21 cellular contexts compared by ENCODE assay signal in the genomic region with DNA sequence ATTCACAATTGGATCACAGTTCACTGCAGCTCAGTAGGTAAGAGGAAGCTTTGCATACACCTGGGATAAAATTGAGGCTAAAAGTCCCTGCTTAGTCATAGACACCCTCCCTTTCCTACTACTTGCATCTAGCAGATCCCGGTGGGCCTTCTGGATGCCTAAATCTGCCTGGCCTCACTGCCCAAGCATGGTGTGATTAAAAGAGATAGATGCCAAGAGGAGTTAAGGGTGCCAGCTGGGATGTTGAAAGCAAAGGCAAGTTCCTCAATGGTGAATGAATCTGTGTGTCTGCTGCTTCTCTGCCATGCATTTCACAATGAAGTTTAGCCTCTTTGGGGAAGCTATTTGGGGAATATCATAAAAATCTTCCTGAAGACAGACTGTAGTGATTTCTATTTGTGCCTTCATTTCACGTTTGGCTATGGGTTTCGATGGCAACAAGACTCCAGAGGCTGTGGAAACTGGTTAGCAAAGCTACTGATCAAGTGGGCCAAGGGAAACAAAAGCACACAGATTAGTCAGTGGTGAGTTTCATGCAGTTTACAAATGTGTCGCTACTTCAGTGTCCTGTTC.
DNase-seq lines count a peak whose midpoint lies in the region; ATAC-seq, FAIRE-seq and TF ChIP-seq lines count a peak whose summit lies in the region.
"Had no signal": no experiment of that assay in that cellular context is flagged by ENCODE, and none has a peak within 500 bp of the region (broad histone marks: within the 10 kb centered on the region; RNA-seq: fewer than 3 reads in every experiment).

No MANE protein-coding gene starts in this region.

- no peaks in the 10 kb centered on the region for H3K9me3 ChIP-seq in GM23248 (ENCODE audit: low read depth)
- H3K9me3 ChIP-seq in ascending aorta = no peaks in the 10 kb centered on the region
- H3K9me3 ChIP-seq in skeletal muscle satellite cell (replicated peaks; ENCODE audit: low read length) = no peaks in the 10 kb centered on the region
- no peaks in the 10 kb centered on the region for H3K9me3 ChIP-seq in CD8-positive, alpha-beta T cell (ENCODE audit: low read length)
- H3K9me3 ChIP-seq in kidney (ENCODE audit: control insufficient read depth in 1 of 2, low read length in 2 of 2) = no peaks in the 10 kb centered on the region
- H3K9me3 ChIP-seq in gastrocnemius medialis = no peaks in the 10 kb centered on the region
- H3K9me3 ChIP-seq: BLaER1, right lobe of liver, SJCRH30 had no signal

- H3K27me3 ChIP-seq in GM23248 (replicated peaks; ENCODE audit: insufficient read depth) (no peaks in the 10 kb centered on the region), ascending aorta (no peaks in the 10 kb centered on the region), skeletal muscle satellite cell (ENCODE audit: control insufficient read depth, insufficient read depth, low read length) (no peaks in the 10 kb centered on the region), gastrocnemius medialis (no peaks in the 10 kb centered on the region)
- no peaks in the 10 kb centered on the region for H3K27me3 ChIP-seq in CD8-positive, alpha-beta T cell (ENCODE audit: insufficient read depth, low read length)
- H3K27me3 ChIP-seq: BLaER1, cardiac muscle cell, right lobe of liver, SJCRH30 had no signal

- POLR2A ChIA-PET in CD8-positive, alpha-beta T cell (lab: Charles Lee) = no interaction called here

- H3K4me3 Mint-ChIP-seq in CD8-positive, alpha-beta T cell = no peak overlapping the region
- H3K4me3 Mint-ChIP-seq: activated naive CD4-positive, alpha-beta T cell treated with anti-CD3 and anti-CD28 coated beads, Interleukin-2, amount 10 ng/mL, durations not matched to agents 7 days and 5 days; effector memory CD8-positive, alpha-beta T cell had no signal

- TF ChIP-seq CTCF in ascending aorta (IDR thresholded peaks at IDR 0.05) = no peak
- no peak for TF ChIP-seq CTCF in CD8-positive, alpha-beta T cell (IDR thresholded peaks at IDR 0.05)
- no peak for TF ChIP-seq CTCF in kidney (IDR thresholded peaks at IDR 0.05; ENCODE audit: borderline replicate concordance, extremely low read depth, insufficient read depth)
- no peak for TF ChIP-seq CTCF in gastrocnemius medialis (IDR thresholded peaks at IDR 0.05 in 4 of 5, conservative IDR thresholded peaks at IDR 0.05 in 1 of 5)

- H3K4me3 ChIP-seq in GM23248 = peak overlapping the region; percentile 4; the same call in 1 of the 2 replicates
- H3K4me3 ChIP-seq in ascending aorta = peak overlapping the region in 1 of 2 donors; percentile 8
- H3K4me3 ChIP-seq in skeletal muscle satellite cell (ENCODE audit: low read length) = no peak overlapping the region
- no peak overlapping the region for H3K4me3 ChIP-seq in CD8-positive, alpha-beta T cell (ENCODE audit: low read depth, low read length)
- no peak overlapping the region for H3K4me3 ChIP-seq in kidney (ENCODE audit: low read length in 2 of 2)
- no peak overlapping the region for H3K4me3 ChIP-seq in gastrocnemius medialis
- H3K4me3 ChIP-seq: BLaER1, cardiac muscle cell, HAP-1, right lobe of liver, SJCRH30 had no signal

- intact Hi-C loops in ascending aorta (cut with DNase I) (no loop called here), kidney (cut with DNase I) (no loop called here), gastrocnemius medialis (cut with DNase I; ENCODE audit: low total_unique reads) (no loop called here)
- intact Hi-C loops in CD8-positive, alpha-beta T cell (cut with DNase I, micrococcal nuclease) = no loop called here

- H2AFZ ChIP-seq in GM23248 = no peak overlapping the region

- no peaks in the 10 kb centered on the region for H3K4me1 Mint-ChIP-seq in CD8-positive, alpha-beta T cell (ENCODE audit: low read depth)
- H3K4me1 Mint-ChIP-seq: activated naive CD4-positive, alpha-beta T cell treated with anti-CD3 and anti-CD28 coated beads, Interleukin-2, amount 10 ng/mL, durations not matched to agents 7 days and 5 days had no signal

- FAIRE-seq in kidney (lab: Jason Lieb, UNC) = no peak

- H3K9me2 ChIP-seq in GM23248 (ENCODE audit: insufficient read depth) = no peaks in the 10 kb centered on the region

- DNase-seq in GM23248 (peak; percentile 76), ascending aorta (ENCODE audit: low spot score in 2 of 2) (peak in 1 of 2 donors; percentile 77), fibroblast of gingiva (ENCODE audit: low read depth) (peak; percentile 93), NCI-H345 treated with DMSO at 0.1 percent for 48 hours (lab: John Stamatoyannopoulos, UW; ENCODE audit: unreplicated experiment) (no peak), kidney (no peak), gastrocnemius medialis (no peak)
- no peak for DNase-seq in CD8-positive, alpha-beta T cell
- DNase-seq: activated CD4-positive, alpha-beta T cell treated with anti-CD3 and anti-CD28 coated beads, Interleukin-2, amount 50 U/mL, for 1 hour; activated naive CD4-positive, alpha-beta T cell treated with anti-CD3 and anti-CD28 coated beads, Interleukin-2, amount 10 ng/mL, durations not matched to agents 7 days and 5 days; effector memory CD8-positive, alpha-beta T cell; head of caudate nucleus; islet precursor cell; NCI-H524; nucleus accumbens; right lobe of liver; SJCRH30; stimulated activated CD4-positive, alpha-beta T cell treated with anti-CD3 and anti-CD28 coated beads, Interleukin-2, amount 100 ng/mL, for 48 hours had no signal

- no peak overlapping the region for H3K27ac Mint-ChIP-seq in CD8-positive, alpha-beta T cell
- H3K27ac Mint-ChIP-seq: activated naive CD4-positive, alpha-beta T cell treated with anti-CD3 and anti-CD28 coated beads, Interleukin-2, amount 10 ng/mL, durations not matched to agents 7 days and 5 days; effector memory CD8-positive, alpha-beta T cell had no signal

- H3K9ac ChIP-seq in GM23248 = peak overlapping the region; percentile 47
- no peak overlapping the region for H3K9ac ChIP-seq in skeletal muscle satellite cell (ENCODE audit: low read depth, low read length)
- no peak overlapping the region for H3K9ac ChIP-seq in kidney (ENCODE audit: low read length in 2 of 2)
- H3K9ac ChIP-seq: BLaER1 had no signal

- in situ Hi-C loops in GM23248 (cut with MboI) = no loop called here
- in situ Hi-C loops in gastrocnemius medialis (cut with MboI; ENCODE audit: low sequenced_read_pairs in 4 of 4) = no loop called here

- 33 to 38% methylated on average over 4 of the region's 4 CpGs for WGBS in GM23248 (ENCODE audit: low coverage in 1 of 2, low lambda C conversion rate in 2 of 2, missing lambda C conversion rate in 2 of 2), 2 experiments

- H3K9me3 Mint-ChIP-seq in CD8-positive, alpha-beta T cell = no peaks in the 10 kb centered on the region
- H3K9me3 Mint-ChIP-seq: activated naive CD4-positive, alpha-beta T cell treated with anti-CD3 and anti-CD28 coated beads, Interleukin-2, amount 10 ng/mL, durations not matched to agents 7 days and 5 days had no signal

- CTCF ChIA-PET in CD8-positive, alpha-beta T cell (lab: Charles Lee) = no interaction called here

- H3K27ac ChIP-seq in GM23248 (peak overlapping the region; percentile 77), ascending aorta (peak overlapping the region; percentile 67 to 69), kidney (ENCODE audit: low read depth in 2 of 2, low read length in 2 of 2) (no peak overlapping the region), gastrocnemius medialis (no peak overlapping the region)
- H3K27ac ChIP-seq in CD8-positive, alpha-beta T cell (ENCODE audit: low read depth, low read length) = no peak overlapping the region
- H3K27ac ChIP-seq: BLaER1, cardiac muscle cell, right lobe of liver, SJCRH30 had no signal

- H3K4me1 ChIP-seq in GM23248 (ENCODE audit: insufficient read depth) = peaks cover 21% of the 10 kb centered on the region
- peaks cover 3 to 12% of the 10 kb centered on the region in 2 donors for H3K4me1 ChIP-seq in ascending aorta
- peaks cover 28% of the 10 kb centered on the region for H3K4me1 ChIP-seq in skeletal muscle satellite cell (ENCODE audit: control insufficient read depth, insufficient read depth, low read length)
- H3K4me1 ChIP-seq in CD8-positive, alpha-beta T cell (ENCODE audit: insufficient read depth, low read length) = no peaks in the 10 kb centered on the region
- no peaks in the 10 kb centered on the region for H3K4me1 ChIP-seq in kidney (ENCODE audit: control insufficient read depth in 1 of 2, insufficient read depth in 1 of 2, low read depth in 1 of 2, low read length in 2 of 2)
- no peaks in the 10 kb centered on the region for H3K4me1 ChIP-seq in gastrocnemius medialis
- H3K4me1 ChIP-seq: BLaER1, right lobe of liver had no signal

- peak overlapping the region; percentile 38 for H3K4me2 ChIP-seq in GM23248 (ENCODE audit: unreplicated experiment)
- H3K4me2 ChIP-seq in skeletal muscle satellite cell (ENCODE audit: low read length) = peak overlapping the region; percentile 43
- H3K4me2 ChIP-seq: BLaER1 had no signal

- no peaks in the 10 kb centered on the region for H3K36me3 Mint-ChIP-seq in CD8-positive, alpha-beta T cell
- H3K36me3 Mint-ChIP-seq: activated naive CD4-positive, alpha-beta T cell treated with anti-CD3 and anti-CD28 coated beads, Interleukin-2, amount 10 ng/mL, durations not matched to agents 7 days and 5 days had no signal

- no peaks in the 10 kb centered on the region for H4K20me1 ChIP-seq in GM23248 (ENCODE audit: insufficient read depth)
- H4K20me1 ChIP-seq: BLaER1 had no signal

- TF ChIP-seq POLR2A in gastrocnemius medialis (IDR thresholded peaks at IDR 0.05) = no peak

- H3K27me3 Mint-ChIP-seq in CD8-positive, alpha-beta T cell (ENCODE audit: low read depth) = no peaks in the 10 kb centered on the region
- H3K27me3 Mint-ChIP-seq: activated naive CD4-positive, alpha-beta T cell treated with anti-CD3 and anti-CD28 coated beads, Interleukin-2, amount 10 ng/mL, durations not matched to agents 7 days and 5 days; effector memory CD8-positive, alpha-beta T cell had no signal

- H3K79me2 ChIP-seq in GM23248 (ENCODE audit: insufficient read depth) = no peaks in the 10 kb centered on the region

- no peak for ATAC-seq in CD8-positive, alpha-beta T cell
- no peak for ATAC-seq in gastrocnemius medialis
- ATAC-seq: effector memory CD8-positive, alpha-beta T cell; right lobe of liver had no signal

- H3K36me3 ChIP-seq in GM23248 (ENCODE audit: low read depth) = no peaks in the 10 kb centered on the region
- H3K36me3 ChIP-seq in ascending aorta = no peaks in the 10 kb centered on the region
- H3K36me3 ChIP-seq in skeletal muscle satellite cell (ENCODE audit: insufficient read depth, low read length) = no peaks in the 10 kb centered on the region
- no peaks in the 10 kb centered on the region for H3K36me3 ChIP-seq in CD8-positive, alpha-beta T cell (ENCODE audit: insufficient read depth, low read length)
- no peaks in the 10 kb centered on the region for H3K36me3 ChIP-seq in kidney (ENCODE audit: control insufficient read depth in 1 of 2, insufficient read depth in 2 of 2, low read length in 2 of 2)
- no peaks in the 10 kb centered on the region for H3K36me3 ChIP-seq in gastrocnemius medialis
- H3K36me3 ChIP-seq: BLaER1, cardiac muscle cell, HAP-1, right lobe of liver, SJCRH30 had no signal

- peaks cover 15% of the 10 kb centered on the region for H3F3A ChIP-seq in GM23248 (ENCODE audit: insufficient read depth)

Comparison
In these comparisons a context has a peak if more than half of its experiments do, and no peak if none do; other contexts are left out.
1. DNase-seq: peak in GM23248 (single experiment) and fibroblast of gingiva (single experiment); none in CD8-positive, alpha-beta T cell (0 of 7), NCI-H345 treated with DMSO at 0.1 percent for 48 hours (single experiment), kidney (single experiment) and gastrocnemius medialis (0 of 2).
2. H3K27ac ChIP-seq: peak in GM23248 (single experiment) and ascending aorta (2 of 2); none in CD8-positive, alpha-beta T cell (single experiment), kidney (0 of 2) and gastrocnemius medialis (0 of 4).